10 cellular contexts compared by ENCODE assay signal in genomic region chr4:183142566-183143545, GRCh38. TPM values are rescaled to one million over a fixed set of nuclear protein-coding genes. Genes with fewer than 3 reads are reported as not detected.
A peak's percentile ranks its signal among the peaks of the same experiment; 100 is the strongest.
DNase-seq lines count a peak whose midpoint lies in the region; ATAC-seq and TF ChIP-seq lines count a peak whose summit lies in the region.
"Had no signal": no experiment of that assay in that cellular context is flagged by ENCODE, and none has a peak within 500 bp of the region (broad histone marks: within the 10 kb centered on the region; RNA-seq: fewer than 3 reads in every experiment).

No MANE protein-coding gene starts in this region.

- H2BK120ac ChIP-seq in neuronal stem cell (ENCODE audit: low read depth, low read length), result no peak overlapping the region

- no peak overlapping the region for H3K23ac ChIP-seq in neuronal stem cell (ENCODE audit: low read depth, low read length, poor library complexity)

- peaks cover 5 to 89% (median 68%) of the 10 kb centered on the region in 11 experiments; a peak in 19 of 22 replicates for H4K20me1 ChIP-seq in BLaER1 treated with 17β-estradiol and CSF1 and Interleukin-3, amounts not matched to agents 10 nM and 100 nM

- peaks cover 0 to 7% (median 0%) of the 10 kb centered on the region in 11 experiments; a peak in 1 of 22 replicates for H3K36me3 ChIP-seq in BLaER1 treated with 17β-estradiol and CSF1 and Interleukin-3, amounts not matched to agents 10 nM and 100 nM
- H3K36me3 ChIP-seq in breast epithelium (no peaks in the 10 kb centered on the region), neuronal stem cell (replicated peaks in 1 of 2; ENCODE audit: control insufficient read depth in 2 of 2, insufficient read depth in 2 of 2, low read length in 2 of 2) (peaks cover 0 to 3% of the 10 kb centered on the region in 2 donors)

- intact Hi-C loops in breast epithelium (cut with DNase I; ENCODE audit: low total_unique reads) (no loop called here), lower leg skin (cut with DNase I; ENCODE audit: low total_unique reads) (no loop called here)

- H3K4me1 ChIP-seq in BLaER1 treated with 17β-estradiol and CSF1 and Interleukin-3, amounts not matched to agents 10 nM and 100 nM, result peaks cover 11 to 28% (median 14%) of the 10 kb centered on the region in 10 experiments
- peaks cover 0 to 5% of the 10 kb centered on the region in 2 donors for H3K4me1 ChIP-seq in breast epithelium
- H3K4me1 ChIP-seq in neuronal stem cell (ENCODE audit: control insufficient read depth in 2 of 2, insufficient read depth in 1 of 2, low read depth in 1 of 2, low read length in 2 of 2), result peaks cover 0 to 12% of the 10 kb centered on the region in 2 donors

- H3K4me2 ChIP-seq in BLaER1 treated with 17β-estradiol and CSF1 and Interleukin-3, amounts not matched to agents 10 nM and 100 nM, result peak overlapping the region; percentile 24 to 64 (median 51)
- H3K4me2 ChIP-seq in neuronal stem cell (ENCODE audit: insufficient read depth, low read length, poor library complexity, severe bottlenecking), result no peak overlapping the region

- peaks cover 0 to 5% (median 0%) of the 10 kb centered on the region in 11 experiments; a peak in 2 of 22 replicates for H3K27me3 ChIP-seq in BLaER1 treated with 17β-estradiol and CSF1 and Interleukin-3, amounts not matched to agents 10 nM and 100 nM
- no peaks in the 10 kb centered on the region for H3K27me3 ChIP-seq in breast epithelium
- H3K27me3 ChIP-seq in neuronal stem cell (ENCODE audit: control insufficient read depth in 3 of 3, insufficient read depth in 3 of 3, low read depth in 1 of 3, low read length in 3 of 3), result no peaks in the 10 kb centered on the region

- TF ChIP-seq POLR2A in breast epithelium (IDR thresholded peaks at IDR 0.05), result no peak
- TF ChIP-seq POLR2A in lower leg skin (IDR thresholded peaks at IDR 0.05), result no peak

- WGBS in lower leg skin, 2 donors, result 12 to 14% methylated on average over 7 of the region's 7 CpGs
- WGBS in neuronal stem cell (ENCODE audit: extremely low coverage in 2 of 2, insufficient read length in 2 of 2, insufficient replicate concordance in 1 of 2), 2 donors, result no CpG with 5 or more reads among the region's 7 CpGs

- H3K9ac ChIP-seq in BLaER1 treated with 17β-estradiol and CSF1 and Interleukin-3, amounts not matched to agents 10 nM and 100 nM, result peak overlapping the region in 1 of 11 experiments; percentile 21; a peak in 1 of 22 replicates
- H3K9ac ChIP-seq in neuronal stem cell (ENCODE audit: low read depth, low read length, poor library complexity), result no peak overlapping the region

- no peak for ATAC-seq in HG02571 (IDR thresholded peaks at IDR 0.05; ENCODE audit: unreplicated experiment)
- ATAC-seq in GM21526 (IDR thresholded peaks at IDR 0.05; ENCODE audit: low FRiP score, unreplicated experiment), result no peak

- no peak overlapping the region for H3K4me3 ChIP-seq in BLaER1 treated with 17β-estradiol and CSF1 and Interleukin-3, amounts not matched to agents 10 nM and 100 nM
- no peak overlapping the region for H3K4me3 ChIP-seq in breast epithelium
- H3K4me3 ChIP-seq in lower leg skin (ENCODE audit: low read depth, poor library complexity, severe bottlenecking), result no peak overlapping the region
- no peak overlapping the region for H3K4me3 ChIP-seq in neuronal stem cell (ENCODE audit: low read length in 2 of 2)

- no peak overlapping the region for H2BK5ac ChIP-seq in neuronal stem cell (ENCODE audit: low read length)

- H3K27ac ChIP-seq in BLaER1 treated with 17β-estradiol and CSF1 and Interleukin-3, amounts not matched to agents 10 nM and 100 nM, result no peak overlapping the region
- H3K27ac ChIP-seq in breast epithelium, result no peak overlapping the region
- H3K27ac ChIP-seq in neuronal stem cell (replicated peaks; ENCODE audit: low read length), result no peak overlapping the region

- no peaks in the 10 kb centered on the region for H3K9me3 ChIP-seq in BLaER1 treated with 17β-estradiol and CSF1 and Interleukin-3, amounts not matched to agents 10 nM and 100 nM (replicated peaks in 1 of 11)
- H3K9me3 ChIP-seq in breast epithelium (no peaks in the 10 kb centered on the region), neuronal stem cell (replicated peaks in 1 of 2; ENCODE audit: control insufficient read depth in 2 of 2, insufficient read depth in 1 of 2, low read depth in 1 of 2, low read length in 2 of 2) (no peaks in the 10 kb centered on the region)

- DNase-seq in LoVo (ENCODE audit: low spot score) (peak; percentile 32), breast epithelium (ENCODE audit: low spot score in 2 of 2) (peak; percentile 47 to 71), lower leg skin (ENCODE audit: low spot score in 2 of 2) (peak; percentile 69 to 87), neuronal stem cell (ENCODE audit: low spot score) (no peak), NAMALWA (ENCODE audit: low spot score) (no peak)
- DNase-seq: activated naive CD8-positive, alpha-beta T cell treated with anti-CD3 and anti-CD28 coated beads, Interleukin-2, amount 10 ng/mL, durations not matched to agents 7 days and 5 days; SHP77 treated with DMSO at 0.1 percent for 48 hours had no signal

- H3K4ac ChIP-seq in neuronal stem cell (ENCODE audit: low read length), result no peak overlapping the region

- no peak overlapping the region for H2BK15ac ChIP-seq in neuronal stem cell (ENCODE audit: low read length)

- H3K18ac ChIP-seq in neuronal stem cell (ENCODE audit: low read length), result no peak overlapping the region

- no peak overlapping the region for H2AK5ac ChIP-seq in neuronal stem cell (ENCODE audit: low read depth, low read length)

- TF ChIP-seq CTCF in breast epithelium (IDR thresholded peaks at IDR 0.05) (no peak), lower leg skin (IDR thresholded peaks at IDR 0.05) (no peak)

- H2AFZ ChIP-seq in neuronal stem cell (ENCODE audit: low read length), result no peak overlapping the region

- no peak overlapping the region for H2BK12ac ChIP-seq in neuronal stem cell (ENCODE audit: low read length)

- peaks cover 7% of the 10 kb centered on the region for H3K79me1 ChIP-seq in neuronal stem cell (ENCODE audit: low read depth, low read length)

- no peak overlapping the region for H3K14ac ChIP-seq in neuronal stem cell (ENCODE audit: low read length)

- H4K91ac ChIP-seq in neuronal stem cell (ENCODE audit: low read depth, low read length, poor library complexity), result no peak overlapping the region

- H4K8ac ChIP-seq in neuronal stem cell (ENCODE audit: low read depth, low read length), result no peak overlapping the region

RNA-seq across cellular contexts. Expression of gene WWC2, which starts 43.8 kb away (rescaled TPM):
- total RNA-seq in breast epithelium (10 to 100 TPM; 37.4 to 40.4 (median 40.3) TPM), lower leg skin (10 to 100 TPM; 11.2 to 14.7 (median 12.4) TPM)
- 24.2 TPM for polyA plus RNA-seq in neuronal stem cell (2013, experiment 1 of 2)
- 24.7 TPM for polyA plus RNA-seq in neuronal stem cell (2013, experiment 2 of 2)

Comparison
In these comparisons a context has a peak if more than half of its experiments do, and no peak if none do; other contexts are left out.
1. DNase-seq: peak in LoVo (single experiment), breast epithelium (2 of 2) and lower leg skin (2 of 2); none in neuronal stem cell (single experiment) and NAMALWA (single experiment).